ENCODE assay signal across 8 cellular contexts in the genomic region with DNA sequence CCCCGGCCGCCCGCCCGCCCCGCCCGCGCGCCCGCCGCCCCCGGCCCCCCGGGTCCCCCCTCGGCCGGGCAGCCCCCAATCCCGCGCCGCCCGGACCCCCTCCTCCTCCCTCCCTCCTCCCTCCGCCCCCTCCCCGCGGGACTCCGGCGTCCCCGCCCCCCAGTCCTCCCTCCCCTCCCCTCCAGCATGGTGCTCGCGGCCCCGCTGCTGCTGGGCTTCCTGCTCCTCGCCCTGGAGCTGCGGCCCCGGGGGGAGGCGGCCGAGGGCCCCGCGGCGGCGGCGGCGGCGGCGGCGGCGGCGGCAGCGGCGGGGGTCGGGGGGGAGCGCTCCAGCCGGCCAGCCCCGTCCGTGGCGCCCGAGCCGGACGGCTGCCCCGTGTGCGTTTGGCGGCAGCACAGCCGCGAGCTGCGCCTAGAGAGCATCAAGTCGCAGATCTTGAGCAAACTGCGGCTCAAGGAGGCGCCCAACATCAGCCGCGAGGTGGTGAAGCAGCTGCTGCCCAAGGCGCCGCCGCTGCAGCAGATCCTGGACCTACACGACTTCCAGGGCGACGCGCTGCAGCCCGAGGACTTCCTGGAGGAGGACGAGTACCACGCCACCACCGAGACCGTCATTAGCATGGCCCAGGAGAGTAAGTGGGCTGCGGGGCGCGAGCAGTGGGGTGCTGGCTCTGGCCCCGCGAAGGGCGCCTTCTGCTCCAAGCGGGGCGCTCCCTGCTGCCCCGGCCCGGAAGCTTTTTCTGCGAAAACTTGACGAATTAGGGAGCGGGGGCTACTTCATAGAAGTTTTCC. TPM values are rescaled to one million over a fixed set of nuclear protein-coding genes. Genes with fewer than 3 reads are reported as not detected.
A peak's percentile ranks its signal among the peaks of the same experiment; 100 is the strongest.
DNase-seq lines count a peak whose midpoint lies in the region; ATAC-seq, FAIRE-seq and TF ChIP-seq lines count a peak whose summit lies in the region.

No MANE protein-coding gene starts in this region.

- in situ Hi-C loops in HepG2 (cut with HindIII; ENCODE audit: extremely low pct_ligation_motif_present, low pct_unique_long_range_greater_than_20kb) = no loop called here

- no peak for TF ChIP-seq RAD21 in HepG2 (CRISPR knock-in tag; IDR thresholded peaks at IDR 0.05)

- 1% methylated on average over 26 of the region's 90 CpGs for WGBS in HepG2 (ENCODE audit: low lambda C conversion rate)

- DNase-seq in GF-D8 (lab: John Stamatoyannopoulos, UW) = peak; percentile 37
- DNase-seq in LNCaP clone FGC (ENCODE audit: low read depth) = peak; percentile 46
- peak; percentile 75 for DNase-seq in choroid plexus epithelial cell (ENCODE audit: low read depth)
- no peak for DNase-seq in HepG2 (ENCODE audit: low spot score)
- peak in 2 of 3 experiments; percentile 47 to 52 for DNase-seq in stimulated activated CD4-positive, alpha-beta T cell treated with anti-CD3 and anti-CD28 coated beads, TNF-alpha, amount 100 ng/mL, for 4 hours (ENCODE audit: low read depth in 3 of 3)

- peak overlapping the region; percentile 56 for H3K4me3 ChIP-seq in LNCaP clone FGC (ENCODE audit: low read depth, low read length)
- H3K4me3 ChIP-seq in WI38 (ENCODE audit: low read depth, low read length) = peak overlapping the region; percentile 58
- H3K4me3 ChIP-seq in choroid plexus epithelial cell (ENCODE audit: low read depth, low read length) = peak overlapping the region; percentile 70
- H3K4me3 ChIP-seq in HepG2 (replicated peaks in 1 of 3; ENCODE audit: insufficient read depth in 1 of 3, low read depth in 2 of 3, low read length in 3 of 3) = peak overlapping the region; percentile 58 to 88 (median 74); a peak in 5 of 6 replicates

- no TSS peak for BruUV-seq in HepG2 (replicated peaks; lab: Mats Ljungman, UMichigan)

- H3K4me2 ChIP-seq in HepG2 (ENCODE audit: low read depth, low read length) = peak overlapping the region; percentile 98

- TF ChIP-seq EP300 in HepG2 (IDR thresholded peaks at IDR 0.05; ENCODE audit: low read depth in 2 of 2, low read length in 2 of 2) = no peak
- TF ChIP-seq EP300 in HepG2 (CRISPR knock-in tag; IDR thresholded peaks at IDR 0.05; ENCODE audit: borderline replicate concordance) = no peak

- peaks cover 0 to 12% of the 10 kb centered on the region in 2 experiments; a peak in 2 of 5 replicates for H3K27me3 ChIP-seq in HepG2 (ENCODE audit: control insufficient read depth in 1 of 2, insufficient read depth in 2 of 2, low read length in 2 of 2)

- no peak for TF ChIP-seq POLR2A in HepG2 (IDR thresholded peaks at IDR 0.05; ENCODE audit: insufficient read depth in 1 of 2, low read depth in 2 of 2, low read length in 2 of 2)

- no peaks in the 10 kb centered on the region for H3K79me2 ChIP-seq in HepG2 (ENCODE audit: insufficient read depth, low read length)

- peaks cover 40% of the 10 kb centered on the region for H3K4me1 ChIP-seq in HepG2 (ENCODE audit: insufficient read depth, low read length)

- H3K36me3 ChIP-seq in HepG2 (replicated peaks in 1 of 2; ENCODE audit: control insufficient read depth in 1 of 2, insufficient read depth in 2 of 2, low read length in 2 of 2) = no peaks in the 10 kb centered on the region

- CTCF ChIA-PET in HepG2 (lab: Yijun Ruan, JAX; ENCODE audit: low intra/inter-chr PET ratio, low total read pairs) = no interaction called here

- no peaks in the 10 kb centered on the region for H4K20me1 ChIP-seq in HepG2 (ENCODE audit: insufficient read depth, low read length)

- H3K9me3 ChIP-seq in HepG2 (ENCODE audit: low read length) = no peaks in the 10 kb centered on the region

- H3K9ac ChIP-seq in HepG2 (ENCODE audit: insufficient read depth, low read depth, low read length) = peak overlapping the region; percentile 50

- ATAC-seq in GM21737 (IDR thresholded peaks at IDR 0.05; ENCODE audit: unreplicated experiment) (peak; percentile 39), HepG2 (peak; percentile 20), HG03196 (IDR thresholded peaks at IDR 0.05; ENCODE audit: unreplicated experiment) (no peak)

- TF ChIP-seq CTCF in LNCaP clone FGC (IDR thresholded peaks at IDR 0.05; ENCODE audit: control insufficient read depth, extremely low read depth, insufficient read depth) (peak; percentile 33), WI38 (IDR thresholded peaks at IDR 0.05; ENCODE audit: low read depth, low read length) (no peak), choroid plexus epithelial cell (conservative IDR thresholded peaks at IDR 0.05; ENCODE audit: low read depth, low read length) (peak; percentile 30), HepG2 (CRISPR knock-in tag; IDR thresholded peaks at IDR 0.05) (peak; percentile 23; the same call in 1 of the 2 replicates)

- no peak overlapping the region for H3K27ac ChIP-seq in HepG2 (ENCODE audit: extremely low read length, insufficient read depth, low read length)

- no peak for FAIRE-seq in HepG2 (lab: Jason Lieb, UNC)

- no peak overlapping the region for H2AFZ ChIP-seq in HepG2 (ENCODE audit: low read length)

- POLR2A ChIA-PET in HepG2 (lab: Yijun Ruan, JAX) = interaction anchor here (0.9 to 3.0 kb wide), 3 partner anchors 74 to 184 kb away, joined by 3 to 15 read pairs (median 7); a partner anchor contains a TSS

- intact Hi-C loops in HepG2 (cut with micrococcal nuclease; ENCODE audit: unreplicated experiment) = no loop called here

RNA-seq across cellular contexts. Expression of a gene that starts 0.4 kb away (rescaled TPM):
- total RNA-seq in HepG2 (2016; rRNA removed; fragmentation: Illumina TruSeq; extraction: Trizol) = 1.4 and 1.5 TPM in 2 replicates
- 5.4 and 5.8 TPM in 2 replicates for total RNA-seq in HepG2 (2016; cell fraction: cytosol; rRNA removed; fragmentation: Illumina TruSeq; extraction: Trizol; ENCODE audit: low read depth)
- total RNA-seq in HepG2 (2016; cell fraction: insoluble cytoplasmic fraction; rRNA removed; fragmentation: Illumina TruSeq; extraction: Trizol) = 0.56 and 1.8 TPM in 2 replicates
- 6.1 and 6.4 TPM in 2 replicates for total RNA-seq in HepG2 (2016; cell fraction: membrane; rRNA removed; fragmentation: Illumina TruSeq; extraction: Trizol)
- total RNA-seq in HepG2 (2016; cell fraction: nucleus; rRNA removed; fragmentation: Illumina TruSeq; extraction: Trizol) = 0.53 and 1.2 TPM in 2 replicates
- polyA plus RNA-seq in HepG2 (2011; rRNA removed) = 0.63 and 1.0 TPM in 2 replicates
- 0.85 and 1.1 TPM in 2 replicates for polyA plus RNA-seq in HepG2 (2011; cell fraction: cytosol; rRNA removed)
- 0.83 and 1.1 TPM in 2 replicates for polyA plus RNA-seq in HepG2 (2011; cell fraction: nucleus; rRNA removed)
- 0.56 and 1.0 TPM in 2 replicates for polyA plus RNA-seq in HepG2 (2012)
- 14.3 and 14.9 TPM in 2 replicates for polyA plus RNA-seq in HepG2 (2016; cell fraction: cytosol; fragmentation: Illumina TruSeq; extraction: Trizol; ENCODE audit: low read depth)
- polyA plus RNA-seq in HepG2 (2016; cell fraction: insoluble cytoplasmic fraction; fragmentation: Illumina TruSeq; extraction: Trizol; ENCODE audit: low read depth) = 2.1 and 3.0 TPM in 2 replicates
- 11.3 and 12.5 TPM in 2 replicates for polyA plus RNA-seq in HepG2 (2016; cell fraction: membrane; fragmentation: Illumina TruSeq; extraction: Trizol; ENCODE audit: low read depth)
- 2.0 and 2.7 TPM in 2 replicates for polyA plus RNA-seq in HepG2 (2016; cell fraction: nucleus; fragmentation: Illumina TruSeq; extraction: Trizol; ENCODE audit: insufficient read depth, low read depth)
- polyA minus RNA-seq in HepG2 (2011; rRNA and poly(A)+ RNA removed; ENCODE audit: low replicate concordance) = 1.8 and 14.3 TPM in 2 replicates
- polyA minus RNA-seq in HepG2 (2011; cell fraction: cytosol; rRNA and poly(A)+ RNA removed) = 0.18 and 0.49 TPM in 2 replicates
- polyA minus RNA-seq in HepG2 (2011; cell fraction: nucleus; rRNA and poly(A)+ RNA removed) = 0.90 and 0.99 TPM in 2 replicates

RNA-seq across cellular contexts. Expression of a gene that starts 14.5 kb away (rescaled TPM):
- total RNA-seq in HepG2 (2016; rRNA removed; fragmentation: Illumina TruSeq; extraction: Trizol) = 134 and 277 TPM in 2 replicates
- total RNA-seq in HepG2 (2016; cell fraction: cytosol; rRNA removed; fragmentation: Illumina TruSeq; extraction: Trizol; ENCODE audit: low read depth) = 129 and 132 TPM in 2 replicates
- total RNA-seq in HepG2 (2016; cell fraction: insoluble cytoplasmic fraction; rRNA removed; fragmentation: Illumina TruSeq; extraction: Trizol) = 128 and 284 TPM in 2 replicates
- 138 and 152 TPM in 2 replicates for total RNA-seq in HepG2 (2016; cell fraction: membrane; rRNA removed; fragmentation: Illumina TruSeq; extraction: Trizol)
- 203 and 224 TPM in 2 replicates for total RNA-seq in HepG2 (2016; cell fraction: nucleus; rRNA removed; fragmentation: Illumina TruSeq; extraction: Trizol)
- 211 and 234 TPM in 2 replicates for polyA plus RNA-seq in HepG2 (2011; rRNA removed)
- 424 and 444 TPM in 2 replicates for polyA plus RNA-seq in HepG2 (2011; cell fraction: cytosol; rRNA removed)
- 140 and 196 TPM in 2 replicates for polyA plus RNA-seq in HepG2 (2011; cell fraction: nucleus; rRNA removed)
- polyA plus RNA-seq in HepG2 (2012) = 226 and 283 TPM in 2 replicates
- polyA plus RNA-seq in HepG2 (2016; cell fraction: cytosol; fragmentation: Illumina TruSeq; extraction: Trizol; ENCODE audit: low read depth) = 186 and 213 TPM in 2 replicates
- polyA plus RNA-seq in HepG2 (2016; cell fraction: insoluble cytoplasmic fraction; fragmentation: Illumina TruSeq; extraction: Trizol; ENCODE audit: low read depth) = 153 and 161 TPM in 2 replicates
- polyA plus RNA-seq in HepG2 (2016; cell fraction: membrane; fragmentation: Illumina TruSeq; extraction: Trizol; ENCODE audit: low read depth) = 149 and 167 TPM in 2 replicates
- polyA plus RNA-seq in HepG2 (2016; cell fraction: nucleus; fragmentation: Illumina TruSeq; extraction: Trizol; ENCODE audit: insufficient read depth, low read depth) = 381 and 422 TPM in 2 replicates
- 159 and 211 TPM in 2 replicates for polyA minus RNA-seq in HepG2 (2011; rRNA and poly(A)+ RNA removed; ENCODE audit: low replicate concordance)
- polyA minus RNA-seq in HepG2 (2011; cell fraction: cytosol; rRNA and poly(A)+ RNA removed) = 94.7 and 99.2 TPM in 2 replicates
- 47.0 and 55.9 TPM in 2 replicates for polyA minus RNA-seq in HepG2 (2011; cell fraction: nucleus; rRNA and poly(A)+ RNA removed)

RNA-seq across cellular contexts. Expression of a gene that starts 23.1 kb away (rescaled TPM):
- 1.0 and 2.6 TPM in 2 replicates for total RNA-seq in HepG2 (2016; rRNA removed; fragmentation: Illumina TruSeq; extraction: Trizol)
- total RNA-seq in HepG2 (2016; cell fraction: cytosol; rRNA removed; fragmentation: Illumina TruSeq; extraction: Trizol; ENCODE audit: low read depth) = 1.2 and 1.5 TPM in 2 replicates
- 1.2 and 2.6 TPM in 2 replicates for total RNA-seq in HepG2 (2016; cell fraction: insoluble cytoplasmic fraction; rRNA removed; fragmentation: Illumina TruSeq; extraction: Trizol)
- total RNA-seq in HepG2 (2016; cell fraction: membrane; rRNA removed; fragmentation: Illumina TruSeq; extraction: Trizol) = 1.3 and 1.5 TPM in 2 replicates
- total RNA-seq in HepG2 (2016; cell fraction: nucleus; rRNA removed; fragmentation: Illumina TruSeq; extraction: Trizol) = 4.5 and 6.2 TPM in 2 replicates
- 5.7 TPM in 2 replicates for polyA plus RNA-seq in HepG2 (2011; rRNA removed)
- polyA plus RNA-seq in HepG2 (2011; cell fraction: cytosol; rRNA removed) = 2.4 and 3.4 TPM in 2 replicates
- 17.8 and 19.4 TPM in 2 replicates for polyA plus RNA-seq in HepG2 (2011; cell fraction: nucleus; rRNA removed)
- 3.3 and 4.2 TPM in 2 replicates for polyA plus RNA-seq in HepG2 (2012)
- polyA plus RNA-seq in HepG2 (2016; cell fraction: cytosol; fragmentation: Illumina TruSeq; extraction: Trizol; ENCODE audit: low read depth) = 0.41 and 0.84 TPM in 2 replicates
- 0.71 and 0.91 TPM in 2 replicates for polyA plus RNA-seq in HepG2 (2016; cell fraction: insoluble cytoplasmic fraction; fragmentation: Illumina TruSeq; extraction: Trizol; ENCODE audit: low read depth)
- 1.0 and 1.1 TPM in 2 replicates for polyA plus RNA-seq in HepG2 (2016; cell fraction: membrane; fragmentation: Illumina TruSeq; extraction: Trizol; ENCODE audit: low read depth)
- polyA plus RNA-seq in HepG2 (2016; cell fraction: nucleus; fragmentation: Illumina TruSeq; extraction: Trizol; ENCODE audit: insufficient read depth, low read depth) = 9.3 and 11.2 TPM in 2 replicates
- polyA minus RNA-seq in HepG2 (2011; rRNA and poly(A)+ RNA removed; ENCODE audit: low replicate concordance) = 4.1 and 8.8 TPM in 2 replicates
- polyA minus RNA-seq in HepG2 (2011; cell fraction: cytosol; rRNA and poly(A)+ RNA removed) = 0.53 and 0.79 TPM in 2 replicates
- polyA minus RNA-seq in HepG2 (2011; cell fraction: nucleus; rRNA and poly(A)+ RNA removed) = 11.6 and 16.1 TPM in 2 replicates

RNA-seq across cellular contexts. Expression of a gene that starts 27.5 kb away (rescaled TPM):
- 95.3 and 99.7 TPM in 2 replicates for total RNA-seq in HepG2 (2016; rRNA removed; fragmentation: Illumina TruSeq; extraction: Trizol)
- total RNA-seq in HepG2 (2016; cell fraction: cytosol; rRNA removed; fragmentation: Illumina TruSeq; extraction: Trizol; ENCODE audit: low read depth) = 118 and 144 TPM in 2 replicates
- 97.9 and 110 TPM in 2 replicates for total RNA-seq in HepG2 (2016; cell fraction: insoluble cytoplasmic fraction; rRNA removed; fragmentation: Illumina TruSeq; extraction: Trizol)
- 102 and 108 TPM in 2 replicates for total RNA-seq in HepG2 (2016; cell fraction: membrane; rRNA removed; fragmentation: Illumina TruSeq; extraction: Trizol)
- total RNA-seq in HepG2 (2016; cell fraction: nucleus; rRNA removed; fragmentation: Illumina TruSeq; extraction: Trizol) = 34.2 and 48.7 TPM in 2 replicates
- polyA plus RNA-seq in HepG2 (2011; rRNA removed) = 50.5 and 55.1 TPM in 2 replicates
- polyA plus RNA-seq in HepG2 (2011; cell fraction: cytosol; rRNA removed) = 74.9 and 112 TPM in 2 replicates
- 22.5 and 27.2 TPM in 2 replicates for polyA plus RNA-seq in HepG2 (2011; cell fraction: nucleus; rRNA removed)
- 34.8 and 38.2 TPM in 2 replicates for polyA plus RNA-seq in HepG2 (2012)
- 149 and 162 TPM in 2 replicates for polyA plus RNA-seq in HepG2 (2016; cell fraction: cytosol; fragmentation: Illumina TruSeq; extraction: Trizol; ENCODE audit: low read depth)
- polyA plus RNA-seq in HepG2 (2016; cell fraction: insoluble cytoplasmic fraction; fragmentation: Illumina TruSeq; extraction: Trizol; ENCODE audit: low read depth) = 107 and 112 TPM in 2 replicates
- 91.5 and 100 TPM in 2 replicates for polyA plus RNA-seq in HepG2 (2016; cell fraction: membrane; fragmentation: Illumina TruSeq; extraction: Trizol; ENCODE audit: low read depth)
- polyA plus RNA-seq in HepG2 (2016; cell fraction: nucleus; fragmentation: Illumina TruSeq; extraction: Trizol; ENCODE audit: insufficient read depth, low read depth) = 64.2 and 67.2 TPM in 2 replicates
- polyA minus RNA-seq in HepG2 (2011; rRNA and poly(A)+ RNA removed; ENCODE audit: low replicate concordance) = 21.9 and 89.7 TPM in 2 replicates
- polyA minus RNA-seq in HepG2 (2011; cell fraction: cytosol; rRNA and poly(A)+ RNA removed) = 6.7 and 11.0 TPM in 2 replicates
- polyA minus RNA-seq in HepG2 (2011; cell fraction: nucleus; rRNA and poly(A)+ RNA removed) = 7.8 and 8.2 TPM in 2 replicates

RNA-seq across cellular contexts. Expression of a gene that starts 35.6 kb away (rescaled TPM):
- total RNA-seq in HepG2 (2016; rRNA removed; fragmentation: Illumina TruSeq; extraction: Trizol) = 0.24 and 0.75 TPM in 2 replicates
- total RNA-seq in HepG2 (2016; cell fraction: cytosol; rRNA removed; fragmentation: Illumina TruSeq; extraction: Trizol; ENCODE audit: low read depth) = not detected in 2 replicates
- total RNA-seq in HepG2 (2016; cell fraction: insoluble cytoplasmic fraction; rRNA removed; fragmentation: Illumina TruSeq; extraction: Trizol) = 0.15 and 0.35 TPM in 2 replicates
- 0.03 and 0.14 TPM in 2 replicates for total RNA-seq in HepG2 (2016; cell fraction: membrane; rRNA removed; fragmentation: Illumina TruSeq; extraction: Trizol)
- total RNA-seq in HepG2 (2016; cell fraction: nucleus; rRNA removed; fragmentation: Illumina TruSeq; extraction: Trizol) = 1.3 and 1.5 TPM in 2 replicates
- polyA plus RNA-seq in HepG2 (2011; rRNA removed) = 0.65 and 1.8 TPM in 2 replicates
- 0.16 and 0.28 TPM in 2 replicates for polyA plus RNA-seq in HepG2 (2011; cell fraction: cytosol; rRNA removed)
- 12.1 and 12.6 TPM in 2 replicates for polyA plus RNA-seq in HepG2 (2011; cell fraction: nucleus; rRNA removed)
- 1.1 and 1.2 TPM in 2 replicates for polyA plus RNA-seq in HepG2 (2012)
- not detected in 2 replicates for polyA plus RNA-seq in HepG2 (2016; cell fraction: cytosol; fragmentation: Illumina TruSeq; extraction: Trizol; ENCODE audit: low read depth)
- 0.28 TPM in 1 of 2 replicates, not detected in the other for polyA plus RNA-seq in HepG2 (2016; cell fraction: insoluble cytoplasmic fraction; fragmentation: Illumina TruSeq; extraction: Trizol; ENCODE audit: low read depth)
- polyA plus RNA-seq in HepG2 (2016; cell fraction: membrane; fragmentation: Illumina TruSeq; extraction: Trizol; ENCODE audit: low read depth) = not detected in 2 replicates
- polyA plus RNA-seq in HepG2 (2016; cell fraction: nucleus; fragmentation: Illumina TruSeq; extraction: Trizol; ENCODE audit: insufficient read depth, low read depth) = 1.7 and 2.7 TPM in 2 replicates
- 1.4 and 1.9 TPM in 2 replicates for polyA minus RNA-seq in HepG2 (2011; rRNA and poly(A)+ RNA removed; ENCODE audit: low replicate concordance)
- not detected in 2 replicates for polyA minus RNA-seq in HepG2 (2011; cell fraction: cytosol; rRNA and poly(A)+ RNA removed)
- 2.2 and 3.1 TPM in 2 replicates for polyA minus RNA-seq in HepG2 (2011; cell fraction: nucleus; rRNA and poly(A)+ RNA removed)
